33 cellular contexts compared by ENCODE assay signal in genomic region chr11:117646419-117646818, GRCh38.
"Had no signal": no experiment of that assay in that cellular context is flagged by ENCODE, and none has a peak within 500 bp of the region (broad histone marks: within the 10 kb centered on the region; RNA-seq: fewer than 3 reads in every experiment).

No MANE protein-coding gene starts in this region.

- H3K9me3 Mint-ChIP-seq: naive B cell; naive thymus-derived CD8-positive, alpha-beta T cell; natural killer cell treated with Interleukin-12 subunit alpha and Interleukin-12 subunit beta and Interleukin-15 and Interleukin-18, amount 100 ng/mL, for 72 hours; neural progenitor cell; stimulated activated memory B cell treated with anti-CD40 and anti-IgM and Interleukin-4, amounts not matched to agents 10 μg/mL and 1 μg/mL and 100 μg/mL, for 72 hours; stimulated activated naive CD8-positive, alpha-beta T cell treated with anti-CD3 and anti-CD28 coated beads, Interleukin-15, amount 100 ng/mL, for 72 hours; type B pancreatic cell had no signal

- H3K36me3 ChIP-seq: neural progenitor cell, neutrophil, ovary, right lobe of liver, sigmoid colon, spleen, suprapubic skin, tibial artery, transverse colon, upper lobe of right lung, uterus had no signal

- H3K27ac ChIP-seq: neural progenitor cell, neutrophil, ovary, parathyroid adenoma, psoas muscle, right lobe of liver, sigmoid colon, skin epidermis, spleen, suprapubic skin, testis, tibial artery, transverse colon, upper lobe of right lung, uterus had no signal

- H3K36me3 Mint-ChIP-seq: naive B cell; naive thymus-derived CD8-positive, alpha-beta T cell; natural killer cell treated with Interleukin-12 subunit alpha and Interleukin-12 subunit beta and Interleukin-15 and Interleukin-18, amount 100 ng/mL, for 72 hours; neural progenitor cell; stimulated activated memory B cell treated with anti-CD40 and anti-IgM and Interleukin-4, amounts not matched to agents 10 μg/mL and 1 μg/mL and 100 μg/mL, for 72 hours had no signal

- H3K4me3 ChIP-seq: neural progenitor cell, ovary, psoas muscle, right lobe of liver, sigmoid colon, skin epidermis, smooth muscle cell, spleen, suprapubic skin, testis, tibial artery, transverse colon, upper lobe of right lung, uterus had no signal

- DNase-seq: naive B cell; nucleus accumbens; ovary; psoas muscle; right cardiac atrium; right lobe of liver; sigmoid colon; stimulated activated CD4-positive, alpha-beta T cell treated with anti-CD3 and anti-CD28 coated beads, Interleukin-12 subunit alpha, Interleukin-12 subunit beta, amount 100 ng/mL, for 4 hours; stimulated activated CD4-positive, alpha-beta T cell treated with anti-CD3 and anti-CD28 coated beads, Interleukin-1b, Interleukin-23, amount 100 ng/mL, for 48 hours; stimulated activated CD4-positive, alpha-beta T cell treated with anti-CD3 and anti-CD28 coated beads, Interleukin-4, amount 100 ng/mL, for 1 hour; stimulated activated CD4-positive, alpha-beta T cell treated with anti-CD3 and anti-CD28 coated beads, Interleukin-4, amount 100 ng/mL, for 4 hours; stimulated activated CD8-positive, alpha-beta memory T cell treated with anti-CD3 and anti-CD28 coated beads, Interleukin-4, amount 100 ng/mL, for 48 hours; stimulated activated naive CD4-positive, alpha-beta T cell; stimulated activated naive CD8-positive, alpha-beta T cell treated with anti-CD3 and anti-CD28 coated beads, Interleukin-15, amount 100 ng/mL, for 72 hours; stimulated activated naive CD8-positive, alpha-beta T cell treated with anti-CD3 and anti-CD28 coated beads, Interleukin-15, Interleukin-2, amounts not matched to agents 100 U/mL and 50 U/mL, for 24 hours; substantia nigra; testis; tibial artery; transverse colon; upper lobe of right lung; uterus had no signal

- H3K9ac ChIP-seq: neural progenitor cell, parathyroid adenoma had no signal

- ATAC-seq: naive thymus-derived CD8-positive, alpha-beta T cell; natural killer cell treated with Interleukin-12 subunit alpha and Interleukin-12 subunit beta and Interleukin-15 and Interleukin-18, amount 100 ng/mL, for 72 hours; right cardiac atrium; right lobe of liver; stimulated activated memory B cell treated with anti-CD40 and anti-IgM and Interleukin-4, amounts not matched to agents 10 μg/mL and 1 μg/mL and 100 μg/mL, for 72 hours; stimulated activated naive CD8-positive, alpha-beta T cell treated with anti-CD3 and anti-CD28 coated beads, Interleukin-15, amount 100 ng/mL, for 72 hours; stimulated activated naive CD8-positive, alpha-beta T cell treated with anti-CD3 and anti-CD28 coated beads, Interleukin-15, Interleukin-2, amounts not matched to agents 100 U/mL and 50 U/mL, for 24 hours; upper lobe of right lung had no signal

- H3K79me2 ChIP-seq: parathyroid adenoma had no signal

- H3K9me3 ChIP-seq: neutrophil, ovary, psoas muscle, right lobe of liver, sigmoid colon, spleen, suprapubic skin, testis, tibial artery, transverse colon, upper lobe of right lung, uterus had no signal

- H3K27ac Mint-ChIP-seq: naive thymus-derived CD8-positive, alpha-beta T cell; natural killer cell treated with Interleukin-12 subunit alpha and Interleukin-12 subunit beta and Interleukin-15 and Interleukin-18, amount 100 ng/mL, for 72 hours; neural progenitor cell; progenitor cell of endocrine pancreas; stimulated activated memory B cell treated with anti-CD40 and anti-IgM and Interleukin-4, amounts not matched to agents 10 μg/mL and 1 μg/mL and 100 μg/mL, for 72 hours; stimulated activated naive CD8-positive, alpha-beta T cell treated with anti-CD3 and anti-CD28 coated beads, Interleukin-15, amount 100 ng/mL, for 72 hours; type B pancreatic cell had no signal

- H3K4me2 ChIP-seq: neural progenitor cell, smooth muscle cell had no signal

- H3K4me1 Mint-ChIP-seq: naive B cell; stimulated activated memory B cell treated with anti-CD40 and anti-IgM and Interleukin-4, amounts not matched to agents 10 μg/mL and 1 μg/mL and 100 μg/mL, for 72 hours; stimulated activated naive CD8-positive, alpha-beta T cell treated with anti-CD3 and anti-CD28 coated beads, Interleukin-15, amount 100 ng/mL, for 72 hours had no signal

- H3K4me3 Mint-ChIP-seq: naive B cell; naive thymus-derived CD8-positive, alpha-beta T cell; natural killer cell treated with Interleukin-12 subunit alpha and Interleukin-12 subunit beta and Interleukin-15 and Interleukin-18, amount 100 ng/mL, for 72 hours; neural progenitor cell; stimulated activated memory B cell treated with anti-CD40 and anti-IgM and Interleukin-4, amounts not matched to agents 10 μg/mL and 1 μg/mL and 100 μg/mL, for 72 hours; stimulated activated naive CD8-positive, alpha-beta T cell treated with anti-CD3 and anti-CD28 coated beads, Interleukin-15, amount 100 ng/mL, for 72 hours; type B pancreatic cell had no signal

- H3K4me1 ChIP-seq: parathyroid adenoma, psoas muscle, right lobe of liver, sigmoid colon, spleen, suprapubic skin, testis, tibial artery, transverse colon, upper lobe of right lung, uterus had no signal

- H3K27me3 ChIP-seq: neural progenitor cell, neutrophil, ovary, right lobe of liver, sigmoid colon, testis, transverse colon, uterus had no signal

- H2AFZ ChIP-seq: neural progenitor cell, parathyroid adenoma had no signal
